1 cellular context compared by ENCODE assay signal in genomic region chr17:75323043-75323591, GRCh38.
TF ChIP-seq lines count a peak whose summit lies in the region.

No MANE protein-coding gene starts in this region.

TF ChIP-seq in HEK293, 187 proteins besides CTCF, POLR2A, EP300 and RAD21 (continued from another document):
- no peak for TF ChIP-seq PRDM2 (tag by site-specific recombination; IDR thresholded peaks at IDR 0.05; ENCODE audit: borderline replicate concordance)
- TF ChIP-seq ZNF394 (tag by site-specific recombination; IDR thresholded peaks at IDR 0.05; ENCODE audit: borderline replicate concordance): no peak
- no peak for TF ChIP-seq GLI2 (tag by site-specific recombination; IDR thresholded peaks at IDR 0.05; ENCODE audit: borderline replicate concordance, low read depth)
- TF ChIP-seq ZNF174 (tag by site-specific recombination; IDR thresholded peaks at IDR 0.05): no peak
- TF ChIP-seq ZNF341 (tag by site-specific recombination; IDR thresholded peaks at IDR 0.05; ENCODE audit: low read depth): no peak
- TF ChIP-seq ZNF2 (tag by site-specific recombination; IDR thresholded peaks at IDR 0.05): 0 out of 2 replicates have a peak, but pooled peaks have one; percentile 33
- no peak for TF ChIP-seq ZFP3 (tag by site-specific recombination; IDR thresholded peaks at IDR 0.05; ENCODE audit: low read depth)
- no peak for TF ChIP-seq KLF10 (tag by site-specific recombination; IDR thresholded peaks at IDR 0.05)
- no peak for TF ChIP-seq KLF7 (tag by site-specific recombination; IDR thresholded peaks at IDR 0.05; ENCODE audit: borderline replicate concordance)
- no peak for TF ChIP-seq ZNF514 (tag by site-specific recombination; IDR thresholded peaks at IDR 0.05)
